9 cellular contexts compared by ENCODE assay signal in the genomic region with DNA sequence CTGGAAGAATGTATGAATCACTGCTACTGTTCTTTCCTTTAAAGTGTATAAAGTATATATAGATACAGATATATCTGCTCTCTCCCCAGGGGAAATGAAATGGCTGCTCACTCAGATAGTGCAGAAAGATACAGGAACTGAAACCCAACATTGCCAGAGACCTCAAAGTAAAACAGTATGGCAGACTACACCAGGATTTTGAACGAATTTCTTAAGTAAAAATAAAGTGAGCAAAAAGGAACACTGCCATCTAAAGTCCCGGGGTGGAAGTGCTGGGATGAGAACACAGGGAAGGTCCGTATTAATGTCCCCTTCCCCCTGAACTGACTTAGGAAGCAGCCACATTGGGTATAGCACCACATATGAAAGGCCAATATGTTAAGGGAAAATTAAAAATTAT.
DNase-seq lines count a peak whose midpoint lies in the region; ATAC-seq, FAIRE-seq and TF ChIP-seq lines count a peak whose summit lies in the region.
"Had no signal": no experiment of that assay in that cellular context is flagged by ENCODE, and none has a peak within 500 bp of the region (broad histone marks: within the 10 kb centered on the region; RNA-seq: fewer than 3 reads in every experiment).

No MANE protein-coding gene starts in this region.

- H3K27ac ChIP-seq in PC-3 (ENCODE audit: low read length) (no peak overlapping the region), RWPE1 (no peak overlapping the region), dorsolateral prefrontal cortex (peak overlapping the region in 2 of 59 donors; percentile 7 to 33), small intestine (ENCODE audit: low read depth in 1 of 2, low read length in 1 of 2) (no peak overlapping the region)

- peak; percentile 5 for DNase-seq in activated naive CD8-positive, alpha-beta T cell treated with anti-CD3 and anti-CD28 coated beads, Interleukin-2, amount 50 U/mL, for 24 hours
- DNase-seq in activated naive CD8-positive, alpha-beta T cell treated with anti-CD3 and anti-CD28 coated beads for 36 hours = no peak
- DNase-seq in PC-3 (peak; percentile 18), RWPE1 (ENCODE audit: low spot score) (no peak), dorsolateral prefrontal cortex (no peak), small intestine (no peak)
- DNase-seq in stimulated activated naive CD8-positive, alpha-beta T cell treated with anti-CD3 and anti-CD28 coated beads, Interleukin-15, Interleukin-2, amounts not matched to agents 100 U/mL and 50 U/mL, for 24 hours = peak; percentile 18

- no peaks in the 10 kb centered on the region for H4K20me1 ChIP-seq in PC-3 (ENCODE audit: low read length)

- POLR2A ChIA-PET in PC-3 (lab: Charles Lee; ENCODE audit: unreplicated experiment) = no interaction called here
- POLR2A ChIA-PET in RWPE1 (lab: Yijun Ruan, JAX; ENCODE audit: low non-redundant PET) = no interaction called here

- no peaks in the 10 kb centered on the region for H3K79me2 ChIP-seq in PC-3 (ENCODE audit: low read length)

- H3K4me1 ChIP-seq in PC-3 (ENCODE audit: insufficient read depth, low read length) = peaks cover 12% of the 10 kb centered on the region; the same call in 1 of the 2 replicates
- no peaks in the 10 kb centered on the region for H3K4me1 ChIP-seq in small intestine (ENCODE audit: control insufficient read depth in 2 of 2, insufficient read depth in 1 of 2, low read depth in 1 of 2, low read length in 1 of 2)

- H3K36me3 ChIP-seq in PC-3 (ENCODE audit: low read depth, low read length) (no peaks in the 10 kb centered on the region), small intestine (ENCODE audit: control insufficient read depth in 2 of 2, insufficient read depth in 2 of 2, low read length in 2 of 2) (no peaks in the 10 kb centered on the region)

- H3K9me3 ChIP-seq in PC-3 (ENCODE audit: low read length) = no peaks in the 10 kb centered on the region
- H3K9me3 ChIP-seq in small intestine (ENCODE audit: control insufficient read depth, low read depth) = no peaks in the 10 kb centered on the region

- peaks cover 5% of the 10 kb centered on the region for H3K36me3 Mint-ChIP-seq in activated naive CD8-positive, alpha-beta T cell treated with anti-CD3 and anti-CD28 coated beads, Interleukin-2, amount 50 U/mL, for 24 hours (ENCODE audit: low read depth)
- H3K36me3 Mint-ChIP-seq in activated naive CD8-positive, alpha-beta T cell treated with anti-CD3 and anti-CD28 coated beads for 36 hours = no peaks in the 10 kb centered on the region
- H3K36me3 Mint-ChIP-seq: activated naive CD4-positive, alpha-beta T cell treated with anti-CD3 and anti-CD28 coated beads, Interleukin-2, amount 50 U/mL, for 24 hours had no signal

- H3K27ac Mint-ChIP-seq in activated naive CD8-positive, alpha-beta T cell treated with anti-CD3 and anti-CD28 coated beads, Interleukin-2, amount 50 U/mL, for 24 hours = no peak overlapping the region
- no peak overlapping the region for H3K27ac Mint-ChIP-seq in activated naive CD8-positive, alpha-beta T cell treated with anti-CD3 and anti-CD28 coated beads for 36 hours
- H3K27ac Mint-ChIP-seq: activated naive CD4-positive, alpha-beta T cell treated with anti-CD3 and anti-CD28 coated beads, Interleukin-2, amount 50 U/mL, for 24 hours had no signal

- no peaks in the 10 kb centered on the region for H3K27me3 ChIP-seq in PC-3 (ENCODE audit: low read length)
- no peaks in the 10 kb centered on the region for H3K27me3 ChIP-seq in dorsolateral prefrontal cortex
- H3K27me3 ChIP-seq in small intestine (ENCODE audit: control insufficient read depth in 2 of 2, insufficient read depth in 2 of 2, low read length in 2 of 2) = no peaks in the 10 kb centered on the region

- H3K9ac ChIP-seq in PC-3 (ENCODE audit: low read length) = no peak overlapping the region

- no peaks in the 10 kb centered on the region for H3F3A ChIP-seq in PC-3 (ENCODE audit: low read length, unreplicated experiment)

- 76 to 80% (median 77%) methylated on average over 3 of the region's 3 CpGs for WGBS in small intestine, 3 donors

- H3K27me3 Mint-ChIP-seq in activated naive CD8-positive, alpha-beta T cell treated with anti-CD3 and anti-CD28 coated beads, Interleukin-2, amount 50 U/mL, for 24 hours = no peaks in the 10 kb centered on the region
- no peaks in the 10 kb centered on the region for H3K27me3 Mint-ChIP-seq in activated naive CD8-positive, alpha-beta T cell treated with anti-CD3 and anti-CD28 coated beads for 36 hours

- CTCF ChIA-PET in PC-3 (lab: Charles Lee) (interaction anchor here (0.6 kb wide), 1 partner anchor 38 kb away, joined by 10 read pairs; no protein-coding TSS in a partner anchor), RWPE1 (lab: Yijun Ruan, JAX) (interaction anchor here (0.5 to 0.6 kb wide), 2 partner anchors 218 to 1384 kb away, joined by 3 to 4 read pairs; no protein-coding TSS in a partner anchor)

- intact Hi-C loops in PC-3 (cut with micrococcal nuclease) (no loop called here), dorsolateral prefrontal cortex (cut with DNase I) (no loop called here)

- H2AFZ ChIP-seq in PC-3 (ENCODE audit: low read length) = no peak overlapping the region

- H3K4me1 Mint-ChIP-seq in activated naive CD8-positive, alpha-beta T cell treated with anti-CD3 and anti-CD28 coated beads, Interleukin-2, amount 50 U/mL, for 24 hours = peaks cover 19% of the 10 kb centered on the region
- peaks cover 11% of the 10 kb centered on the region for H3K4me1 Mint-ChIP-seq in activated naive CD8-positive, alpha-beta T cell treated with anti-CD3 and anti-CD28 coated beads for 36 hours

- peak; percentile 66 for ATAC-seq in activated naive CD8-positive, alpha-beta T cell treated with anti-CD3 and anti-CD28 coated beads, Interleukin-2, amount 50 U/mL, for 24 hours
- ATAC-seq in HG02943 (IDR thresholded peaks at IDR 0.05; ENCODE audit: low read depth, unreplicated experiment) (peak; percentile 46), PC-3 (no peak)
- ATAC-seq in stimulated activated naive CD8-positive, alpha-beta T cell treated with anti-CD3 and anti-CD28 coated beads, Interleukin-15, Interleukin-2, amounts not matched to agents 100 U/mL and 50 U/mL, for 24 hours = peak; percentile 49

- peaks cover 3% of the 10 kb centered on the region for H3K9me3 Mint-ChIP-seq in activated naive CD8-positive, alpha-beta T cell treated with anti-CD3 and anti-CD28 coated beads, Interleukin-2, amount 50 U/mL, for 24 hours
- H3K9me3 Mint-ChIP-seq in activated naive CD8-positive, alpha-beta T cell treated with anti-CD3 and anti-CD28 coated beads for 36 hours = peaks cover 5% of the 10 kb centered on the region
- H3K9me3 Mint-ChIP-seq: activated naive CD4-positive, alpha-beta T cell treated with anti-CD3 and anti-CD28 coated beads, Interleukin-2, amount 50 U/mL, for 24 hours had no signal

- no peak for FAIRE-seq in small intestine (lab: Jason Lieb, UNC)

- no peak overlapping the region for H3K4me3 Mint-ChIP-seq in activated naive CD8-positive, alpha-beta T cell treated with anti-CD3 and anti-CD28 coated beads, Interleukin-2, amount 50 U/mL, for 24 hours
- H3K4me3 Mint-ChIP-seq in activated naive CD8-positive, alpha-beta T cell treated with anti-CD3 and anti-CD28 coated beads for 36 hours = no peak overlapping the region
- H3K4me3 Mint-ChIP-seq: activated naive CD4-positive, alpha-beta T cell treated with anti-CD3 and anti-CD28 coated beads, Interleukin-2, amount 50 U/mL, for 24 hours had no signal

- TF ChIP-seq CTCF in PC-3 (conservative IDR thresholded peaks at IDR 0.05; ENCODE audit: low read depth, low read length) (peak; percentile 53; the same call in 1 of the 2 replicates), RWPE1 (conservative IDR thresholded peaks at IDR 0.05; ENCODE audit: low read depth) (no peak), dorsolateral prefrontal cortex (IDR thresholded peaks at IDR 0.05 in 54 of 56, conservative IDR thresholded peaks at IDR 0.05 in 2 of 56; ENCODE audit: low read depth in 1 of 56, partially characterized antibody in 56 of 56) (peak in 6 of 56 donors; percentile 6 to 26 (median 10))

- H3K4me3 ChIP-seq in PC-3 (ENCODE audit: low read length) (no peak overlapping the region), dorsolateral prefrontal cortex (no peak overlapping the region), small intestine (ENCODE audit: low read depth in 1 of 2, low read length in 2 of 2) (no peak overlapping the region)

- no peaks in the 10 kb centered on the region for H3K9me2 ChIP-seq in PC-3 (replicated peaks; ENCODE audit: low read length)

- BruUV-seq in PC-3 (replicated peaks; lab: Mats Ljungman, UMichigan) = no TSS peak

- no peak overlapping the region for H3K4me2 ChIP-seq in PC-3 (ENCODE audit: low read length)

Comparison
In these comparisons a context has a peak if more than half of its experiments do, and no peak if none do; other contexts are left out.
1. DNase-seq: peak in activated naive CD8-positive, alpha-beta T cell treated with anti-CD3 and anti-CD28 coated beads, Interleukin-2, amount 50 U/mL, for 24 hours (single experiment), PC-3 (single experiment) and stimulated activated naive CD8-positive, alpha-beta T cell treated with anti-CD3 and anti-CD28 coated beads, Interleukin-15, Interleukin-2, amounts not matched to agents 100 U/mL and 50 U/mL, for 24 hours (single experiment); none in activated naive CD8-positive, alpha-beta T cell treated with anti-CD3 and anti-CD28 coated beads for 36 hours (single experiment), RWPE1 (single experiment), dorsolateral prefrontal cortex (0 of 10) and small intestine (single experiment).